In the genomic region with DNA sequence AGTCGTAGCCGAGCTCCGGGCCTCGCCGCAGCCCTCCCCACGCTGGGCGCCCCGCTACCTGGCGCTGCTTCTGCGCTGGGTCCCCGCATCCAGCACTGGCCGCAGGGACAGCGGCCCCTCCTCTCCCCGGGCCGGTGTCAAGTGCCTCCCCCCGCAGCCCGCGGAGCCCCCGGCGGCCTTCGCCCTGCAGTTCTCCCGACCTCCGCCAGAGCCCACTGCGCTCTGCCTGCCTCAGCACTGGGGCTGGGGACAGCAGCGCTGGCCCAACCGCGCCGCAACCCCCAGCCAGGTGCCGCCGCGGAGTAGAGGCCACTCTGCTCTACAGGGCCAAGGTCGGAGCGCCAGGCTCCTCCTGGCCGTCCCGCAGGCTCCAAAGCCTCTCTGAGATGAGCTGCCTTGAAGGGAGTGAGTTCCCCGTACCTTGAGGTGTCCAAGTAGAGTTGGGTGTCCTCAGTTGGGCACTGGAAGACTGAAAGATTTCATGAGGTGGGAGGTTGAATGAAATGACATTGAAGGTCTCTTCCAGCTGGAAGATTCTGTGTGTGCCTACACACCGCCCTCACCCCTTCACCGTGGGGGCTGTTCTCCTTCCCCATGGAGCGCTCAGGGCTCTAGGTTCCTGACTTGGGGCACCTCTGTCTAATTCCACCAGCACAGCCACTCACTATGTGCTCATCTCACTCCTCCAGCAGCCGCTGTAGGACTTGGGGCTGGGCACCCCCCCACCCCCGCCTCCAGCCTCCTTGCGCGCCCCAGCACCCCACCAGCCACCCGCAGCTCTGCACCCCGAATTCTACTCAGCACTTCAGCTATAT, we compare ENCODE assay signal across 8 cellular contexts. TPM values are rescaled to one million over a fixed set of nuclear protein-coding genes. Genes with fewer than 3 reads are reported as not detected.
DNase-seq lines count a peak whose midpoint lies in the region; ATAC-seq, FAIRE-seq and TF ChIP-seq lines count a peak whose summit lies in the region.

No MANE protein-coding gene starts in this region.

- H3K27me3 ChIP-seq in Caco-2 (replicated peaks; ENCODE audit: control insufficient read depth, insufficient read depth, low read length) (no peaks in the 10 kb centered on the region), esophagus muscularis mucosa (no peaks in the 10 kb centered on the region), mucosa of stomach (ENCODE audit: control insufficient read depth, insufficient read depth, low read length) (no peaks in the 10 kb centered on the region)

- H3K79me2 ChIP-seq in OCI-LY7 (ENCODE audit: insufficient read depth, low read depth, low read length), result no peaks in the 10 kb centered on the region

- DNase-seq in Caco-2 (peak; percentile 89 to 95), HTR-8/SVneo (ENCODE audit: insufficient read length, low spot score) (peak; percentile 87), OCI-LY7 (ENCODE audit: low spot score) (peak; percentile 84), esophagus muscularis mucosa (ENCODE audit: extremely low spot score) (no peak)
- DNase-seq in activated T-cell treated with anti-CD3 and anti-CD28 coated beads, Interleukin-2, amount 50 U/mL, for 4 hours, result peak; percentile 74
- DNase-seq in stimulated activated CD8-positive, alpha-beta memory T cell treated with anti-CD3 and anti-CD28 coated beads, Interleukin-7, amount 100 ng/mL, for 1 hour (ENCODE audit: low read depth in 2 of 2), result peak; percentile 49 to 57

- POLR2A ChIA-PET in Caco-2 (lab: Charles Lee), result no interaction called here
- POLR2A ChIA-PET in OCI-LY7 (lab: Charles Lee), result interaction anchor here (0.5 kb wide), 1 partner anchor 172 kb away, joined by 7 read pairs; no protein-coding TSS in a partner anchor

- H3K9me3 ChIP-seq in Caco-2, result no peaks in the 10 kb centered on the region
- no peaks in the 10 kb centered on the region for H3K9me3 ChIP-seq in OCI-LY7 (ENCODE audit: low read length)
- H3K9me3 ChIP-seq in esophagus muscularis mucosa, result no peaks in the 10 kb centered on the region
- H3K9me3 ChIP-seq in mucosa of stomach (ENCODE audit: control insufficient read depth, low read length), result no peaks in the 10 kb centered on the region

- H3K9me3 Mint-ChIP-seq in Caco-2 (ENCODE audit: unreplicated experiment), result no peaks in the 10 kb centered on the region
- no peaks in the 10 kb centered on the region for H3K9me3 Mint-ChIP-seq in activated T-cell treated with anti-CD3 and anti-CD28 coated beads, Interleukin-2, amount 50 U/mL, for 4 hours

- H3K36me3 ChIP-seq in Caco-2 (ENCODE audit: control insufficient read depth, insufficient read depth, low read length) (no peaks in the 10 kb centered on the region), OCI-LY7 (ENCODE audit: insufficient read depth, low read length) (no peaks in the 10 kb centered on the region), esophagus muscularis mucosa (no peaks in the 10 kb centered on the region), mucosa of stomach (ENCODE audit: control insufficient read depth, insufficient read depth, low read length) (no peaks in the 10 kb centered on the region)

- H3K4me2 ChIP-seq in OCI-LY7 (ENCODE audit: low read length), result peak overlapping the region; percentile 74

- H3K4me1 ChIP-seq in Caco-2, result 0 out of 2 replicates have a peak, but pooled peaks cover 6% of the 10 kb centered on the region
- H3K4me1 ChIP-seq in OCI-LY7 (ENCODE audit: insufficient read depth, low read length, poor library complexity, severe bottlenecking), result peaks cover 11% of the 10 kb centered on the region
- H3K4me1 ChIP-seq in esophagus muscularis mucosa, result peaks cover 31 to 43% (median 41%) of the 10 kb centered on the region in 4 donors
- H3K4me1 ChIP-seq in mucosa of stomach (ENCODE audit: control insufficient read depth, insufficient read depth, low read length), result peaks cover 13% of the 10 kb centered on the region

- TF ChIP-seq POLR2A in esophagus muscularis mucosa (IDR thresholded peaks at IDR 0.05; ENCODE audit: low read depth), result no peak

- 74% methylated on average over 7 of the region's 45 CpGs for WGBS in esophagus muscularis mucosa

- H3K4me3 Mint-ChIP-seq in Caco-2 (ENCODE audit: unreplicated experiment), result peak overlapping the region; percentile 85
- H3K4me3 Mint-ChIP-seq in activated T-cell treated with anti-CD3 and anti-CD28 coated beads, Interleukin-2, amount 50 U/mL, for 4 hours, result peak overlapping the region; percentile 79

- no peak for TF ChIP-seq EP300 in esophagus muscularis mucosa (IDR thresholded peaks at IDR 0.05)

- no peaks in the 10 kb centered on the region for H3K27me3 Mint-ChIP-seq in Caco-2 (ENCODE audit: insufficient read depth, unreplicated experiment)
- H3K27me3 Mint-ChIP-seq in activated T-cell treated with anti-CD3 and anti-CD28 coated beads, Interleukin-2, amount 50 U/mL, for 4 hours (ENCODE audit: low read depth), result no peaks in the 10 kb centered on the region

- peak overlapping the region; percentile 59 for H3K9ac ChIP-seq in mucosa of stomach (ENCODE audit: low read length)

- BruUV-seq in Caco-2 (replicated peaks; lab: Mats Ljungman, UMichigan) (no TSS peak), OCI-LY7 (replicated peaks; lab: Mats Ljungman, UMichigan) (no TSS peak)

- TF ChIP-seq CTCF in Caco-2 (IDR thresholded peaks at IDR 0.05; ENCODE audit: insufficient read depth in 1 of 2, low read depth in 1 of 2, low read length in 1 of 2, severe bottlenecking in 1 of 2, unreplicated experiment in 1 of 2) (peak; percentile 91 to 98), OCI-LY7 (conservative IDR thresholded peaks at IDR 0.05; ENCODE audit: low read length) (peak; percentile 84), esophagus muscularis mucosa (IDR thresholded peaks at IDR 0.05) (peak in 2 of 3 experiments; percentile 97 to 98)

- peaks cover 5% of the 10 kb centered on the region for H3K4me1 Mint-ChIP-seq in Caco-2 (ENCODE audit: low read depth, unreplicated experiment)
- H3K4me1 Mint-ChIP-seq in activated T-cell treated with anti-CD3 and anti-CD28 coated beads, Interleukin-2, amount 50 U/mL, for 4 hours (ENCODE audit: low read depth), result peaks cover 33% of the 10 kb centered on the region

- ATAC-seq in GM21360 (IDR thresholded peaks at IDR 0.05; ENCODE audit: unreplicated experiment), result peak; percentile 66
- ATAC-seq in activated T-cell treated with anti-CD3 and anti-CD28 coated beads, Interleukin-2, amount 50 U/mL, for 4 hours, result peak; percentile 79 to 83

- intact Hi-C loops in Caco-2 (cut with micrococcal nuclease; ENCODE audit: unreplicated experiment), result loop anchor here (1.0 kb wide), 3 partner anchors 20 to 180 kb away; no protein-coding TSS in a partner anchor
- intact Hi-C loops in OCI-LY7 (cut with micrococcal nuclease; ENCODE audit: unreplicated experiment), result loop anchor here (1.0 to 2.0 kb wide), 4 partner anchors 34 to 224 kb away; no protein-coding TSS in a partner anchor
- intact Hi-C loops in esophagus muscularis mucosa (cut with DNase I), result loop anchor here (2.0 kb wide), 1 partner anchor 34 kb away; no protein-coding TSS in a partner anchor

- H3K27ac Mint-ChIP-seq in Caco-2 (ENCODE audit: unreplicated experiment), result peak overlapping the region; percentile 45

- no peaks in the 10 kb centered on the region for H3K9me2 ChIP-seq in OCI-LY7 (ENCODE audit: insufficient read depth, low read length)

- H4K20me1 ChIP-seq in OCI-LY7 (ENCODE audit: insufficient read depth, low read length), result no peaks in the 10 kb centered on the region

- peaks cover 7% of the 10 kb centered on the region for H3K36me3 Mint-ChIP-seq in Caco-2 (ENCODE audit: insufficient read depth, unreplicated experiment)
- H3K36me3 Mint-ChIP-seq in activated T-cell treated with anti-CD3 and anti-CD28 coated beads, Interleukin-2, amount 50 U/mL, for 4 hours (ENCODE audit: insufficient read depth), result peaks cover 1% of the 10 kb centered on the region

- H3K4me3 ChIP-seq in Caco-2 (ENCODE audit: low read depth, low read length), result peak overlapping the region; percentile 37
- peak overlapping the region; percentile 75 for H3K4me3 ChIP-seq in OCI-LY7 (ENCODE audit: low read depth, low read length, poor library complexity, severe bottlenecking)
- H3K4me3 ChIP-seq in esophagus muscularis mucosa, result peak overlapping the region; percentile 80 to 95 (median 82)
- H3K4me3 ChIP-seq in mucosa of stomach (ENCODE audit: low read length), result no peak overlapping the region

- FAIRE-seq in HTR-8/SVneo (lab: Jason Lieb, UNC), result peak; percentile 91

- H2AFZ ChIP-seq in OCI-LY7 (ENCODE audit: low read length), result peak overlapping the region; percentile 69

- H3K27ac ChIP-seq in OCI-LY7 (ENCODE audit: low read depth, low read length, poor library complexity, severe bottlenecking), result no peak overlapping the region
- peak overlapping the region; percentile 86 to 89 (median 88) for H3K27ac ChIP-seq in esophagus muscularis mucosa (replicated peaks in 1 of 4)

- CTCF ChIA-PET in Caco-2 (lab: Charles Lee) (interaction anchor here (0.5 to 1.5 kb wide), 4 partner anchors 8 to 20 kb away, joined by 3 to 6 read pairs (median 4); no protein-coding TSS in a partner anchor), OCI-LY7 (lab: Charles Lee; ENCODE audit: unreplicated experiment) (interaction anchor here (0.6 to 1.2 kb wide), 2 partner anchors 20 to 103 kb away, joined by 3 to 4 read pairs; no protein-coding TSS in a partner anchor)

RNA-seq across cellular contexts. Expression of gene DNMT3A, which starts 0.9 kb away (rescaled TPM):
- total RNA-seq in Caco-2 (2022) (62.1 and 72.2 TPM in 2 replicates), OCI-LY7 (2022) (7.2 and 7.3 TPM in 2 replicates), esophagus muscularis mucosa (10 to 100 TPM; 11.3 to 29.5 (median 16.9) TPM)
- total RNA-seq in OCI-LY7 (2014; rRNA removed; shearing (Covaris generic)), result 2.6 and 2.8 TPM in 2 replicates
- 100 to 1,000 TPM in 2 of 3 donors, 10 to 100 TPM in 1; 89.2 to 106 (median 103) TPM for total RNA-seq in activated T-cell treated with anti-CD3 and anti-CD28 coated beads, Interleukin-2, amount 50 U/mL, for 4 hours
